In genomic region chr20:41135187-41135887, GRCh38 we compare ENCODE assay signal across 7 cellular contexts. TPM values are rescaled to one million over a fixed set of nuclear protein-coding genes. Genes with fewer than 3 reads are reported as not detected.
DNase-seq lines count a peak whose midpoint lies in the region; TF ChIP-seq lines count a peak whose summit lies in the region.

No MANE protein-coding gene starts in this region.

- TF ChIP-seq POLR2A in thyroid gland (IDR thresholded peaks at IDR 0.05) = no peak

- no peak overlapping the region for H2AFZ ChIP-seq in mesenchymal stem cell (ENCODE audit: low read depth, low read length)

- intact Hi-C loops in thyroid gland (cut with DNase I) = loop anchor here (5.0 kb wide), 1 partner anchor 37 kb away; no protein-coding TSS in a partner anchor

- H3K79me1 ChIP-seq in mesenchymal stem cell (replicated peaks; ENCODE audit: low read length, poor library complexity, severe bottlenecking) = no peaks in the 10 kb centered on the region

- H3K4me1 ChIP-seq in mesenchymal stem cell (ENCODE audit: control insufficient read depth, insufficient read depth, low read depth, low read length) = peaks cover 26% of the 10 kb centered on the region
- H3K4me1 ChIP-seq in thyroid gland = peaks cover 21 to 22% of the 10 kb centered on the region in 2 donors

- no peak overlapping the region for H2BK120ac ChIP-seq in mesenchymal stem cell (ENCODE audit: low read depth, low read length)

- peak; percentile 93 for TF ChIP-seq CTCF in GM12872 (IDR thresholded peaks at IDR 0.05; ENCODE audit: insufficient read depth, low read depth, low read length)
- peak; percentile 40 to 76 (median 62) for TF ChIP-seq CTCF in thyroid gland (IDR thresholded peaks at IDR 0.05)

- H3K27me3 ChIP-seq in mesenchymal stem cell (ENCODE audit: control insufficient read depth in 1 of 2, insufficient read depth in 1 of 2, low read length in 2 of 2) (no peaks in the 10 kb centered on the region), thyroid gland (no peaks in the 10 kb centered on the region)

- peaks cover 0 to 12% of the 10 kb centered on the region in 2 experiments for H3K36me3 ChIP-seq in mesenchymal stem cell (ENCODE audit: control insufficient read depth in 1 of 2, insufficient read depth in 2 of 2, low read depth in 1 of 2, low read length in 2 of 2)
- H3K36me3 ChIP-seq in thyroid gland = no peaks in the 10 kb centered on the region

- H3K9ac ChIP-seq in mesenchymal stem cell (ENCODE audit: low read length) = no peak overlapping the region

- no peak overlapping the region for H2BK15ac ChIP-seq in mesenchymal stem cell (ENCODE audit: low read depth, poor library complexity, severe bottlenecking)

- H2BK12ac ChIP-seq in mesenchymal stem cell (ENCODE audit: low read length in 2 of 2) = peak overlapping the region; percentile 21 to 49

- no peak overlapping the region for H2BK5ac ChIP-seq in mesenchymal stem cell (ENCODE audit: low read depth, low read length, poor library complexity, severe bottlenecking)

- H3K4me2 ChIP-seq in mesenchymal stem cell (ENCODE audit: low read length, poor library complexity, severe bottlenecking) = no peak overlapping the region

- no peak overlapping the region for H3K18ac ChIP-seq in mesenchymal stem cell (ENCODE audit: low read depth in 1 of 2, low read length in 2 of 2)

- 47% methylated on average over 13 of the region's 13 CpGs for WGBS in mesenchymal stem cell
- 62 to 65% methylated on average over 13 of the region's 13 CpGs for WGBS in thyroid gland, 2 donors

- no peak overlapping the region for H4K8ac ChIP-seq in mesenchymal stem cell (ENCODE audit: low read length)

- no peak overlapping the region for H3K23ac ChIP-seq in mesenchymal stem cell (ENCODE audit: low read length in 2 of 2)

- H3K14ac ChIP-seq in mesenchymal stem cell (ENCODE audit: low read length in 2 of 2) = no peak overlapping the region

- H3K4me3 ChIP-seq in mesenchymal stem cell (ENCODE audit: insufficient read depth in 1 of 2, low read depth in 1 of 2, low read length in 2 of 2) (no peak overlapping the region), thyroid gland (replicated peaks in 1 of 3) (no peak overlapping the region)

- no peak overlapping the region for H4K91ac ChIP-seq in mesenchymal stem cell (ENCODE audit: low read length)

- H3K9me3 ChIP-seq in mesenchymal stem cell (ENCODE audit: control insufficient read depth, low read length) (no peaks in the 10 kb centered on the region), thyroid gland (no peaks in the 10 kb centered on the region)

- no peak overlapping the region for H3K4ac ChIP-seq in mesenchymal stem cell (ENCODE audit: low read depth in 1 of 2, low read length in 2 of 2)

- no peak overlapping the region for H2AK5ac ChIP-seq in mesenchymal stem cell (ENCODE audit: low read length, severe bottlenecking)

- DNase-seq in NAMALWA (ENCODE audit: low spot score) = peak; percentile 78
- DNase-seq in activated CD4-positive, CD25-positive, alpha-beta regulatory T cell (lab: John Stamatoyannopoulos, UW) = peak; percentile 20 to 33 (median 32)
- DNase-seq in cerebellum (ENCODE audit: low spot score) = peak; percentile 37
- DNase-seq in mesenchymal stem cell = peak; percentile 45
- DNase-seq in thyroid gland = peak; percentile 41 to 45
- DNase-seq in NCI-H226 = no peak

- H3K27ac ChIP-seq in mesenchymal stem cell (ENCODE audit: low read length, poor library complexity, severe bottlenecking) (no peak overlapping the region), thyroid gland (no peak overlapping the region)

RNA-seq across cellular contexts. Expression of gene PLCG1, which starts 2.0 kb away (rescaled TPM):
- total RNA-seq in cerebellum (131 TPM), thyroid gland (100 to 1,000 TPM; 146 to 252 (median 164) TPM)
- 44.2 TPM for polyA plus RNA-seq in mesenchymal stem cell (2013, experiment 1 of 2)
- 42.6 TPM for polyA plus RNA-seq in mesenchymal stem cell (2013, experiment 2 of 2)
